Comparison of ENCODE assay signal across 17 cellular contexts in the genomic region with DNA sequence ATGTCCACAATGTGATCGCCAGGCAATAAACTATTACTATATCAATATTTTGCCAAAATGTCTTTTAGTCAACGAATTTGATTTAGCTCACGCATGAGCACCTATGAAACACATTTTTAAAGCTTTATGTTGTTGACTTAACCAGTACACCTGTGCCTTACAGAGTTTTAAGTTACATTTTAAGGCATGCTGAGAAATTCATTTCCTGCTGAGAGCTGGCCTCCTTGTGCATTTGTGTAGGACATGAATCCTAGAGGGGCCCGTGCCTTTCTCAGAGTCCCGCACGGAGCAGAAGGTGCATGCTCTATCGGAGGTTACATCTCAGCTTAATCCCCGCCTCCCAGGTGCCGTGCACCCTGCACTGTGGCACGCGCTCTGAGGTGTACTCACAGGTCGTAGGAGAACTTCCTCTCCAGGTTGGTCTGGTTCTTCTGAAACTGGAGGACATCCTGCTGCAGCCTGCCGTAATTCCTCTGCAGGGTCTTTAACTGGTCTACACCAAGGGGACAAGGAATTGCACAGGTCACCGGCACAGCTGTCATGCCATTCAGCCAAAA.
"Had no signal": no experiment of that assay in that cellular context is flagged by ENCODE, and none has a peak within 500 bp of the region (broad histone marks: within the 10 kb centered on the region; RNA-seq: fewer than 3 reads in every experiment).

No MANE protein-coding gene starts in this region.

- H3K27me3 Mint-ChIP-seq: activated B cell treated with CpG ODN at 0.5 μM for 24 hours; activated CD4-positive, alpha-beta T cell treated with anti-CD3 and anti-CD28 coated beads for 36 hours; activated naive CD4-positive, alpha-beta T cell treated with anti-CD3 and anti-CD28 coated beads, Interleukin-2, amount 10 ng/mL, durations not matched to agents 7 days and 5 days had no signal

- H3K27ac Mint-ChIP-seq: activated B cell treated with CpG ODN at 0.5 μM for 24 hours; activated CD4-positive, alpha-beta T cell treated with anti-CD3 and anti-CD28 coated beads for 36 hours; activated naive CD4-positive, alpha-beta T cell treated with anti-CD3 and anti-CD28 coated beads, Interleukin-2, amount 10 ng/mL, durations not matched to agents 7 days and 5 days; endodermal cell; naive thymus-derived CD4-positive, alpha-beta T cell had no signal

- H3K9me3 Mint-ChIP-seq: activated B cell treated with CpG ODN at 0.5 μM for 24 hours; activated naive CD4-positive, alpha-beta T cell treated with anti-CD3 and anti-CD28 coated beads, Interleukin-2, amount 10 ng/mL, durations not matched to agents 7 days and 5 days; endodermal cell had no signal

- H3K4me1 Mint-ChIP-seq: activated B cell treated with CpG ODN at 0.5 μM for 24 hours; activated CD4-positive, alpha-beta T cell treated with anti-CD3 and anti-CD28 coated beads for 36 hours; activated naive CD4-positive, alpha-beta T cell treated with anti-CD3 and anti-CD28 coated beads, Interleukin-2, amount 10 ng/mL, durations not matched to agents 7 days and 5 days; endodermal cell; naive thymus-derived CD4-positive, alpha-beta T cell had no signal

- H3K4me3 Mint-ChIP-seq: activated B cell treated with CpG ODN at 0.5 μM for 24 hours; activated CD4-positive, alpha-beta T cell treated with anti-CD3 and anti-CD28 coated beads for 36 hours; activated naive CD4-positive, alpha-beta T cell treated with anti-CD3 and anti-CD28 coated beads, Interleukin-2, amount 10 ng/mL, durations not matched to agents 7 days and 5 days; endodermal cell; naive thymus-derived CD4-positive, alpha-beta T cell had no signal

- H3K36me3 Mint-ChIP-seq: activated naive CD4-positive, alpha-beta T cell treated with anti-CD3 and anti-CD28 coated beads, Interleukin-2, amount 10 ng/mL, durations not matched to agents 7 days and 5 days; naive thymus-derived CD4-positive, alpha-beta T cell had no signal

- DNase-seq: activated B cell treated with CpG ODN at 0.5 μM for 24 hours; activated CD4-positive, alpha-beta T cell treated with anti-CD3 and anti-CD28 coated beads for 36 hours; activated CD4-positive, alpha-beta T cell treated with anti-CD3 and anti-CD28 coated beads, Interleukin-2, amount 50 U/mL, for 4 hours; activated effector memory CD4-positive, alpha-beta T cell treated with anti-CD3 and anti-CD28 coated beads, Interleukin-2, amount 50 U/mL, for 16 hours; activated naive CD4-positive, alpha-beta T cell treated with anti-CD3 and anti-CD28 coated beads, Interleukin-2, amount 10 ng/mL, durations not matched to agents 7 days and 5 days; cortex of kidney; endodermal cell; heart left ventricle; left lung; naive thymus-derived CD4-positive, alpha-beta T cell; pancreas; right cardiac atrium; stimulated activated CD4-positive, alpha-beta T cell treated with anti-CD3 and anti-CD28 coated beads, Interleukin-4, amount 100 ng/mL, for 24 hours; stimulated activated naive CD8-positive, alpha-beta T cell treated with anti-CD3 and anti-CD28 coated beads, Interleukin-15, Interleukin-2, amounts not matched to agents 100 U/mL and 50 U/mL, for 24 hours; T-helper 9 cell had no signal

- H3K27ac ChIP-seq: gastroesophageal sphincter, heart left ventricle, left lung, pancreas had no signal

- H3K4me3 ChIP-seq: gastroesophageal sphincter, heart left ventricle, left lung, lung, pancreas had no signal
